ENCODE assay signal across 1 cellular context in genomic region chr20:13638162-13638495, GRCh38.
TF ChIP-seq lines count a peak whose summit lies in the region.

No MANE protein-coding gene starts in this region.

TF ChIP-seq in GM23338, 12 proteins besides CTCF, POLR2A, EP300 and RAD21 (continued from another document):
- TF ChIP-seq, protein P1, sequence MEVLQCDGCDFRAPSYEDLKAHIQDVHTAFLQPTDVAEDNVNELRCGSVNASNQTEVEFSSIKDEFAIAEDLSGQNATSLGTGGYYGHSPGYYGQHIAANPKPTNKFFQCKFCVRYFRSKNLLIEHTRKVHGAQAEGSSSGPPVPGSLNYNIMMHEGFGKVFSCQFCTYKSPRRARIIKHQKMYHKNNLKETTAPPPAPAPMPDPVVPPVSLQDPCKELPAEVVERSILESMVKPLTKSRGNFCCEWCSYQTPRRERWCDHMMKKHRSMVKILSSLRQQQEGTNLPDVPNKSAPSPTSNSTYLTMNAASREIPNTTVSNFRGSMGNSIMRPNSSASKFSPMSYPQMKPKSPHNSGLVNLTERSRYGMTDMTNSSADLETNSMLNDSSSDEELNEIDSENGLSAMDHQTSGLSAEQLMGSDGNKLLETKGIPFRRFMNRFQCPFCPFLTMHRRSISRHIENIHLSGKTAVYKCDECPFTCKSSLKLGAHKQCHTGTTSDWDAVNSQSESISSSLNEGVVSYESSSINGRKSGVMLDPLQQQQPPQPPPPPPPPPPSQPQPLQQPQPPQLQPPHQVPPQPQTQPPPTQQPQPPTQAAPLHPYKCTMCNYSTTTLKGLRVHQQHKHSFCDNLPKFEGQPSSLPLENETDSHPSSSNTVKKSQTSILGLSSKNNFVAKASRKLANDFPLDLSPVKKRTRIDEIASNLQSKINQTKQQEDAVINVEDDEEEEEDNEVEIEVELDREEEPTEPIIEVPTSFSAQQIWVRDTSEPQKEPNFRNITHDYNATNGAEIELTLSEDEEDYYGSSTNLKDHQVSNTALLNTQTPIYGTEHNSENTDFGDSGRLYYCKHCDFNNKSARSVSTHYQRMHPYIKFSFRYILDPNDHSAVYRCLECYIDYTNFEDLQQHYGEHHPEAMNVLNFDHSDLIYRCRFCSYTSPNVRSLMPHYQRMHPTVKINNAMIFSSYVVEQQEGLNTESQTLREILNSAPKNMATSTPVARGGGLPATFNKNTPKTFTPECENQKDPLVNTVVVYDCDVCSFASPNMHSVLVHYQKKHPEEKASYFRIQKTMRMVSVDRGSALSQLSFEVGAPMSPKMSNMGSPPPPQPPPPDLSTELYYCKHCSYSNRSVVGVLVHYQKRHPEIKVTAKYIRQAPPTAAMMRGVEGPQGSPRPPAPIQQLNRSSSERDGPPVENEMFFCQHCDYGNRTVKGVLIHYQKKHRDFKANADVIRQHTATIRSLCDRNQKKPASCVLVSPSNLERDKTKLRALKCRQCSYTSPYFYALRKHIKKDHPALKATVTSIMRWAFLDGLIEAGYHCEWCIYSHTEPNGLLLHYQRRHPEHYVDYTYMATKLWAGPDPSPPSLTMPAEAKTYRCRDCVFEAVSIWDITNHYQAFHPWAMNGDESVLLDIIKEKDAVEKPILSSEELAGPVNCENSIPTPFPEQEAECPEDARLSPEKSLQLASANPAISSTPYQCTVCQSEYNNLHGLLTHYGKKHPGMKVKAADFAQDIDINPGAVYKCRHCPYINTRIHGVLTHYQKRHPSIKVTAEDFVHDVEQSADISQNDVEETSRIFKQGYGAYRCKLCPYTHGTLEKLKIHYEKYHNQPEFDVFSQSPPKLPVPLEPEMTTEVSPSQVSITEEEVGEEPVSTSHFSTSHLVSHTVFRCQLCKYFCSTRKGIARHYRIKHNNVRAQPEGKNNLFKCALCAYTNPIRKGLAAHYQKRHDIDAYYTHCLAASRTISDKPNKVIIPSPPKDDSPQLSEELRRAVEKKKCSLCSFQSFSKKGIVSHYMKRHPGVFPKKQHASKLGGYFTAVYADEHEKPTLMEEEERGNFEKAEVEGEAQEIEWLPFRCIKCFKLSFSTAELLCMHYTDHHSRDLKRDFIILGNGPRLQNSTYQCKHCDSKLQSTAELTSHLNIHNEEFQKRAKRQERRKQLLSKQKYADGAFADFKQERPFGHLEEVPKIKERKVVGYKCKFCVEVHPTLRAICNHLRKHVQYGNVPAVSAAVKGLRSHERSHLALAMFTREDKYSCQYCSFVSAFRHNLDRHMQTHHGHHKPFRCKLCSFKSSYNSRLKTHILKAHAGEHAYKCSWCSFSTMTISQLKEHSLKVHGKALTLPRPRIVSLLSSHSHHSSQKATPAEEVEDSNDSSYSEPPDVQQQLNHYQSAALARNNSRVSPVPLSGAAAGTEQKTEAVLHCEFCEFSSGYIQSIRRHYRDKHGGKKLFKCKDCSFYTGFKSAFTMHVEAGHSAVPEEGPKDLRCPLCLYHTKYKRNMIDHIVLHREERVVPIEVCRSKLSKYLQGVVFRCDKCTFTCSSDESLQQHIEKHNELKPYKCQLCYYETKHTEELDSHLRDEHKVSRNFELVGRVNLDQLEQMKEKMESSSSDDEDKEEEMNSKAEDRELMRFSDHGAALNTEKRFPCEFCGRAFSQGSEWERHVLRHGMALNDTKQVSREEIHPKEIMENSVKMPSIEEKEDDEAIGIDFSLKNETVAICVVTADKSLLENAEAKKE (CRISPR knock-in tag; IDR thresholded peaks at IDR 0.05) = no peak
- TF ChIP-seq ZNF331 (CRISPR knock-in tag; IDR thresholded peaks at IDR 0.05; ENCODE audit: low read depth) = no peak
TF ChIP-seq in GM23338: peak in this region for 0.
